In the genomic region with DNA sequence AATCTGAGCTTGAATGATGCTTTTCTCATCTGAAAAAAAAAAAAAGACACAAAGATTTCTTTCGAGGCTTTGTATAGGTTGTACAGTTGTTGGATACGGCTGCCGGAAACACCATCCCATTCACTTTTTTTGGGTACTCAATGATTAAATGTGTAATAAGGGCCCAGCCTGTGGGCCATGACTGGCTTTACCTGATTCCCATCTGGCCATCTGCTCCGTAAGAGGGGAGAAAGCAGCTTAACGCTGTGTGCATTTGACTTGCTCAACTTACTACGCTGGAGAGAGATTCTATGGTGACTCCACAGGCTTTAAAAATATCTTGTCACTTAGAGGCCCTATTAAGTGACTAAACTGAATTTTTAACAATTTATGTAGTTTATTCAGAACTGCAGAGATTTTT, we compare ENCODE assay signal across 9 cellular contexts. TPM values are rescaled to one million over a fixed set of nuclear protein-coding genes. Genes with fewer than 3 reads are reported as not detected.
DNase-seq lines count a peak whose midpoint lies in the region; ATAC-seq and TF ChIP-seq lines count a peak whose summit lies in the region.
"Had no signal": no experiment of that assay in that cellular context is flagged by ENCODE, and none has a peak within 500 bp of the region (broad histone marks: within the 10 kb centered on the region; RNA-seq: fewer than 3 reads in every experiment).

No MANE protein-coding gene starts in this region.

- DNase-seq in activated T-cell treated with anti-CD3 and anti-CD28 coated beads, Interleukin-2, amount 50 U/mL, for 72 hours, result no peak
- no peak for DNase-seq in activated T-cell treated with anti-CD3 and anti-CD28 coated beads, Interleukin-2, amount 50 U/mL, for 1 hour
- DNase-seq in adipocyte (ENCODE audit: low read depth) (no peak), tibial artery (no peak), ecto neural progenitor cell (ENCODE audit: low spot score) (no peak)

- TF ChIP-seq CTCF in liver (IDR thresholded peaks at IDR 0.05; ENCODE audit: low read depth, low read length, missing input control) (no peak), tibial artery (IDR thresholded peaks at IDR 0.05) (no peak)

- peak overlapping the region in 1 of 2 donors; percentile 84 for H3K27ac ChIP-seq in liver (ENCODE audit: low read depth in 1 of 2, low read length in 2 of 2)
- H3K27ac ChIP-seq in tibial artery, result peak overlapping the region; percentile 86 to 96

- peaks cover 2% of the 10 kb centered on the region for H3K27me3 Mint-ChIP-seq in activated T-cell treated with anti-CD3 and anti-CD28 coated beads, Interleukin-2, amount 50 U/mL, for 72 hours (ENCODE audit: low read depth)

- H3K4me3 ChIP-seq in adipocyte (ENCODE audit: low read length) (peak overlapping the region; percentile 95), liver (ENCODE audit: low read depth in 1 of 3, low read length in 3 of 3) (peak overlapping the region; percentile 90 to 97 (median 94)), tibial artery (peak overlapping the region; percentile 61 to 90)

- peaks cover 4 to 17% of the 10 kb centered on the region in 2 donors for H3K36me3 Mint-ChIP-seq in activated T-cell treated with anti-CD3 and anti-CD28 coated beads, Interleukin-2, amount 50 U/mL, for 72 hours (ENCODE audit: insufficient read depth in 2 of 2)

- H3K9me3 ChIP-seq in adipocyte (ENCODE audit: control insufficient read depth, low read length) (no peaks in the 10 kb centered on the region), liver (ENCODE audit: control insufficient read depth in 4 of 4, low read length in 3 of 4) (peaks cover 2 to 7% (median 5%) of the 10 kb centered on the region in 4 donors), tibial artery (no peaks in the 10 kb centered on the region)

- H3K4me1 Mint-ChIP-seq in activated T-cell treated with anti-CD3 and anti-CD28 coated beads, Interleukin-2, amount 50 U/mL, for 72 hours (ENCODE audit: low read depth), result peaks cover 15% of the 10 kb centered on the region

- H3K9ac ChIP-seq in adipocyte (ENCODE audit: low read length) (peak overlapping the region; percentile 98), liver (ENCODE audit: low read depth in 1 of 2, low read length in 2 of 2) (peak overlapping the region in 1 of 2 donors; percentile 71)

- H3K27me3 ChIP-seq in adipocyte (replicated peaks; ENCODE audit: control insufficient read depth, insufficient read depth, low read length), result no peaks in the 10 kb centered on the region
- no peaks in the 10 kb centered on the region for H3K27me3 ChIP-seq in liver (ENCODE audit: control insufficient read depth in 4 of 4, insufficient read depth in 4 of 4, low read length in 3 of 4)
- no peaks in the 10 kb centered on the region for H3K27me3 ChIP-seq in tibial artery

- 82% methylated on average over 6 of the region's 6 CpGs for WGBS in liver

- H3K4me3 Mint-ChIP-seq in activated T-cell treated with anti-CD3 and anti-CD28 coated beads, Interleukin-2, amount 50 U/mL, for 72 hours, result peak overlapping the region; percentile 81 to 88

- H3K4me1 ChIP-seq in adipocyte (ENCODE audit: control insufficient read depth, insufficient read depth, low read length) (peaks cover 11% of the 10 kb centered on the region), liver (ENCODE audit: control insufficient read depth in 4 of 4, insufficient read depth in 4 of 4, low read length in 3 of 4) (peaks cover 0 to 6% (median 3%) of the 10 kb centered on the region in 4 donors), tibial artery (peaks cover 0 to 11% (median 7%) of the 10 kb centered on the region in 4 donors)

- peaks cover 2 to 3% of the 10 kb centered on the region in 2 donors for H3K9me3 Mint-ChIP-seq in activated T-cell treated with anti-CD3 and anti-CD28 coated beads, Interleukin-2, amount 50 U/mL, for 72 hours

- ATAC-seq in activated T-cell treated with anti-CD3 and anti-CD28 coated beads, Interleukin-2, amount 50 U/mL, for 72 hours (replicated peaks in 1 of 2), result no peak
- ATAC-seq in GM21576 (IDR thresholded peaks at IDR 0.05; ENCODE audit: unreplicated experiment) (no peak), GM21367 (IDR thresholded peaks at IDR 0.05; ENCODE audit: unreplicated experiment) (no peak)

- peak overlapping the region; percentile 86 for H3K27ac Mint-ChIP-seq in activated T-cell treated with anti-CD3 and anti-CD28 coated beads, Interleukin-2, amount 50 U/mL, for 72 hours

- intact Hi-C loops in tibial artery (cut with DNase I; ENCODE audit: low total_unique reads), result no loop called here

- TF ChIP-seq RAD21 in liver (IDR thresholded peaks at IDR 0.05), result no peak

- peaks cover 27% of the 10 kb centered on the region for H3K36me3 ChIP-seq in adipocyte (ENCODE audit: control insufficient read depth, insufficient read depth, low read length, severe bottlenecking)
- peaks cover 0 to 32% (median 13%) of the 10 kb centered on the region in 4 donors for H3K36me3 ChIP-seq in liver (ENCODE audit: control insufficient read depth in 4 of 4, insufficient read depth in 3 of 4, low read depth in 1 of 4, low read length in 3 of 4)
- H3K36me3 ChIP-seq in tibial artery, result peaks cover 8 to 43% (median 39%) of the 10 kb centered on the region in 3 donors

TF ChIP-seq in liver, 16 proteins besides CTCF, POLR2A, EP300 and RAD21:
- TF ChIP-seq HNF4A (conservative IDR thresholded peaks at IDR 0.05), result no peak
- no peak for TF ChIP-seq GABPA (IDR thresholded peaks at IDR 0.05 in 1 of 2, conservative IDR thresholded peaks at IDR 0.05 in 1 of 2)
- TF ChIP-seq EGR1 (IDR thresholded peaks at IDR 0.05; ENCODE audit: low read depth in 2 of 2), result no peak
TF ChIP-seq in liver: peak in this region for 0.

RNA-seq across cellular contexts. Expression of a gene that starts 0.7 kb away (rescaled TPM):
- total RNA-seq in activated T-cell treated with anti-CD3 and anti-CD28 coated beads, Interleukin-2, amount 50 U/mL, for 72 hours, result 10 to 100 TPM; 52.2 to 53.7 TPM
- 10 to 100 TPM in 1 of 2 donors, 1 to 10 TPM in 1; 8.0 to 21.2 TPM for total RNA-seq in liver
- 1 to 10 TPM; 4.9 to 6.0 TPM for polyA plus RNA-seq in liver

RNA-seq across cellular contexts. Expression of a gene that starts 0.8 kb away (rescaled TPM):
- total RNA-seq in activated T-cell treated with anti-CD3 and anti-CD28 coated beads, Interleukin-2, amount 50 U/mL, for 72 hours, result not detected
- total RNA-seq in liver, result not detected
- polyA plus RNA-seq in liver, result not detected
- total RNA-seq: glomerular endothelial cell had no signal
